Comparison of ENCODE assay signal across 8 cellular contexts in the genomic region with DNA sequence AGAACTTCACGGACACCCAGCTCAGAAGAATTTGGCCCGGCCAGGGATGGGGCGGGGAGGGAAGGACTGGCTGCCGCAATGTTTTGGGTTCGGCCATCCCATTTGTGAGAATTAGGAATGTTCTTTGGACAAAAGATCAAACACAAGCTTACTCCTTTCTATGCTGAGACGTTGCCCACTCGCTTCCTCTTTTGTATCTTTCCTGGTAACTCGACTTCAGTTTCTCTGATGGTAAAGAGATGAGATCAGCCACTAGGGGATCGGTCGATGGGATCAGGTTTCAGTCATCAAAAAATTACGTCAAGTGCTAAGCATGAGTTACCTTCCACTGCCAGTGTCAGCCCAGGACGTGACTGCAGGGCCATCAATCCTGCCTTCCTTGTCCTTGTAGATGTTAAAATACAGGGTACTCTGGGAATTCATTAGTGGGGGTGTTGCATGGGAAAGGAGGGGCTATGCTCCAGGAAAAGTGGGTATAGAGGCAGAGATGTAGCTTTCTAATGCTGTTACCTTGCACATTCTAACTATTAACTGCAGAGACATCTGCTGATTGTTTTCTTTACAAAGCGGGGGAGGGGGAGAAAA.
DNase-seq lines count a peak whose midpoint lies in the region; ATAC-seq and TF ChIP-seq lines count a peak whose summit lies in the region.

No MANE protein-coding gene starts in this region.

- H3K27me3 ChIP-seq in cardiac muscle cell: no peaks in the 10 kb centered on the region
- no peaks in the 10 kb centered on the region for H3K27me3 ChIP-seq in smooth muscle cell (ENCODE audit: low read depth)

- peak overlapping the region; percentile 34 for H3K9ac ChIP-seq in smooth muscle cell (ENCODE audit: low read depth)

- no peaks in the 10 kb centered on the region for H3F3A ChIP-seq in smooth muscle cell (ENCODE audit: low read depth)

- ATAC-seq in GM18519 (IDR thresholded peaks at IDR 0.05; ENCODE audit: low FRiP score, unreplicated experiment): no peak

- H3K79me2 ChIP-seq in smooth muscle cell (ENCODE audit: low read depth): no peaks in the 10 kb centered on the region

- H3K9me3 ChIP-seq in cardiac muscle cell (ENCODE audit: low read depth) (no peaks in the 10 kb centered on the region), smooth muscle cell (replicated peaks; ENCODE audit: low read depth) (no peaks in the 10 kb centered on the region)

- H4K20me1 ChIP-seq in smooth muscle cell (ENCODE audit: low read depth): no peaks in the 10 kb centered on the region

- WGBS in smooth muscle cell (ENCODE audit: low lambda C conversion rate): 27% methylated on average over 13 of the region's 13 CpGs

- H2AFZ ChIP-seq in smooth muscle cell (ENCODE audit: low read depth): no peak overlapping the region

- peak overlapping the region; percentile 32 for H3K4me2 ChIP-seq in smooth muscle cell

- H3K4me3 ChIP-seq in cardiac muscle cell (no peak overlapping the region), smooth muscle cell (peak overlapping the region; percentile 12)

- H3K4me1 ChIP-seq in cardiac muscle cell (ENCODE audit: low read depth) (peaks cover 10% of the 10 kb centered on the region), smooth muscle cell (ENCODE audit: low read depth) (peaks cover 12% of the 10 kb centered on the region)

- DNase-seq in AG08396 (ENCODE audit: low spot score): peak; percentile 33
- DNase-seq in HT-29 (ENCODE audit: low spot score): peak; percentile 76
- DNase-seq in SHP77 (lab: John Stamatoyannopoulos, UW): peak; percentile 78 to 87
- peak; percentile 43 to 59 for DNase-seq in cardiac muscle cell (ENCODE audit: low read depth in 1 of 2, low spot score in 1 of 2)
- DNase-seq in smooth muscle cell (lab: John Stamatoyannopoulos, UW; ENCODE audit: unreplicated experiment): no peak
- no peak for DNase-seq in cortex of kidney (lab: John Stamatoyannopoulos, UW)
- DNase-seq in retina: no peak

- no peak overlapping the region for H3K27ac ChIP-seq in cardiac muscle cell
- peak overlapping the region; percentile 18 for H3K27ac ChIP-seq in smooth muscle cell (ENCODE audit: low read depth)

- TF ChIP-seq CTCF in cardiac muscle cell (IDR thresholded peaks at IDR 0.05; ENCODE audit: low read depth, low read length) (peak; percentile 29), smooth muscle cell (IDR thresholded peaks at IDR 0.05; ENCODE audit: borderline replicate concordance, insufficient read depth, poor library complexity, severe bottlenecking) (peak; percentile 21)

- H3K36me3 ChIP-seq in cardiac muscle cell (no peaks in the 10 kb centered on the region), smooth muscle cell (ENCODE audit: low read depth) (no peaks in the 10 kb centered on the region)

Comparison
In these comparisons a context has a peak if more than half of its experiments do, and no peak if none do; other contexts are left out.
1. DNase-seq: peak in AG08396 (single experiment), HT-29 (single experiment), SHP77 (2 of 2) and cardiac muscle cell (2 of 2); none in smooth muscle cell (single experiment), cortex of kidney (single experiment) and retina (single experiment).